8 cellular contexts compared by ENCODE assay signal in genomic region chr5:93621340-93621872, GRCh38. TPM values are rescaled to one million over a fixed set of nuclear protein-coding genes. Genes with fewer than 3 reads are reported as not detected.
DNase-seq lines count a peak whose midpoint lies in the region; ATAC-seq and TF ChIP-seq lines count a peak whose summit lies in the region.

No MANE protein-coding gene starts in this region.

- TF ChIP-seq CTCF in left ventricle myocardium inferior (IDR thresholded peaks at IDR 0.05; ENCODE audit: borderline replicate concordance) = no peak
- no peak for TF ChIP-seq CTCF in parathyroid adenoma (IDR thresholded peaks at IDR 0.05)

- peak; percentile 9 for ATAC-seq in HG02678 (IDR thresholded peaks at IDR 0.05; ENCODE audit: unreplicated experiment)
- ATAC-seq in HG02970 (IDR thresholded peaks at IDR 0.05; ENCODE audit: low FRiP score, unreplicated experiment) = no peak

- H3K4me2 ChIP-seq in parathyroid adenoma (ENCODE audit: low read length) = peak overlapping the region; percentile 28

- intact Hi-C loops in left ventricle myocardium inferior (cut with micrococcal nuclease) = no loop called here

- H3K27ac ChIP-seq in left ventricle myocardium inferior (replicated peaks) (peak overlapping the region; percentile 86), parathyroid adenoma (no peak overlapping the region)

- peaks cover 25% of the 10 kb centered on the region for H3K4me1 ChIP-seq in left ventricle myocardium inferior
- no peaks in the 10 kb centered on the region for H3K4me1 ChIP-seq in parathyroid adenoma

- peak overlapping the region; percentile 85 for H3K4me3 ChIP-seq in left ventricle myocardium inferior
- peak overlapping the region; percentile 19 for H3K4me3 ChIP-seq in parathyroid adenoma (ENCODE audit: low read depth, low read length)

- H2AFZ ChIP-seq in parathyroid adenoma = peak overlapping the region; percentile 50

- H3K9me3 ChIP-seq in left ventricle myocardium inferior (replicated peaks) (no peaks in the 10 kb centered on the region), parathyroid adenoma (ENCODE audit: control insufficient read depth, low read length) (no peaks in the 10 kb centered on the region)

- DNase-seq in EL = peak; percentile 81
- DNase-seq in NCI-H510A treated with DMSO at 0.1 percent for 48 hours (lab: John Stamatoyannopoulos, UW) = peak; percentile 54
- peak; percentile 66 for DNase-seq in amniotic epithelial cell (ENCODE audit: low read depth)
- DNase-seq in left ventricle myocardium inferior = peak; percentile 81
- no peak for DNase-seq in COLO829 (ENCODE audit: low spot score)

- no peaks in the 10 kb centered on the region for H3K27me3 ChIP-seq in left ventricle myocardium inferior (ENCODE audit: low read depth)
- H3K27me3 ChIP-seq in parathyroid adenoma (ENCODE audit: control insufficient read depth, insufficient read depth, low read length) = no peaks in the 10 kb centered on the region

- no peaks in the 10 kb centered on the region for H3K79me2 ChIP-seq in parathyroid adenoma

- H3K36me3 ChIP-seq in left ventricle myocardium inferior (no peaks in the 10 kb centered on the region), parathyroid adenoma (ENCODE audit: control insufficient read depth, insufficient read depth, low read length) (no peaks in the 10 kb centered on the region)

- H3K9ac ChIP-seq in parathyroid adenoma = no peak overlapping the region

RNA-seq across cellular contexts. Expression of gene NR2F1, which starts 38.4 kb away (rescaled TPM):
- total RNA-seq in left ventricle myocardium inferior = 0.47 TPM

RNA-seq across cellular contexts. Expression of gene NR2F1-AS1, which starts 40.4 kb away (rescaled TPM):
- 0.60 TPM for total RNA-seq in left ventricle myocardium inferior
